In genomic region chr7:21304836-21305235, GRCh38 we compare ENCODE assay signal across 27 cellular contexts.
"Had no signal": no experiment of that assay in that cellular context is flagged by ENCODE, and none has a peak within 500 bp of the region (broad histone marks: within the 10 kb centered on the region; RNA-seq: fewer than 3 reads in every experiment).

No MANE protein-coding gene starts in this region.

- H3K4me3 Mint-ChIP-seq: activated CD4-positive, alpha-beta T cell treated with anti-CD3 and anti-CD28 coated beads for 36 hours; activated CD4-positive, alpha-beta T cell treated with anti-CD3 and anti-CD28 coated beads, Interleukin-2, amount 10 ng/mL, durations not matched to agents 7 days and 5 days; activated CD8-positive, alpha-beta T cell treated with anti-CD3 and anti-CD28 coated beads, Interleukin-2, amount 10 ng/mL, durations not matched to agents 7 days and 5 days; activated naive CD8-positive, alpha-beta T cell treated with anti-CD3 and anti-CD28 coated beads, Interleukin-2, amount 10 ng/mL, durations not matched to agents 7 days and 5 days; brain; central memory CD8-positive, alpha-beta T cell; T-helper 1 cell treated with Interleukin-12 subunit alpha and Interleukin-12 subunit beta and Interleukin-4 antibody, amounts not matched to agents 30 μg/mL and 1 μg/mL, for 36 hours; T-helper 2 cell treated with Interferon-gamma antibody and Interleukin-4, amounts not matched to agents 5 μg/mL and 100 μg/mL, for 36 hours; WTC11 had no signal

- DNase-seq: activated CD4-positive, alpha-beta T cell treated with anti-CD3 and anti-CD28 coated beads for 36 hours; activated CD4-positive, alpha-beta T cell treated with anti-CD3 and anti-CD28 coated beads, Interleukin-2, amount 10 ng/mL, durations not matched to agents 7 days and 5 days; activated CD4-positive, alpha-beta T cell treated with anti-CD3 and anti-CD28 coated beads, Interleukin-2, amount 50 U/mL, for 48 hours; activated CD8-positive, alpha-beta memory T cell treated with anti-CD3 and anti-CD28 coated beads, Interleukin-2, amount 50 U/mL, for 48 hours; activated CD8-positive, alpha-beta T cell treated with anti-CD3 and anti-CD28 coated beads, Interleukin-2, amount 10 ng/mL, durations not matched to agents 7 days and 5 days; activated naive CD4-positive, alpha-beta T cell treated with anti-CD3 and anti-CD28 coated beads, Interleukin-2, amount 50 U/mL, for 16 hours; activated naive CD8-positive, alpha-beta T cell treated with anti-CD3 and anti-CD28 coated beads, Interleukin-2, amount 10 ng/mL, durations not matched to agents 7 days and 5 days; activated T-cell treated with anti-CD3 and anti-CD28 coated beads, Interleukin-2, amount 50 U/mL, for 1 hour; adrenal gland; MM.1S; MV-4-11; NCI-H1092 treated with DMSO at 0.1 percent for 48 hours; NCI-H187; NCI-H2029 treated with DMSO at 0.1 percent for 48 hours; NCI-H2107; NCI-H2171; NCI-H510A; NCI-H748 treated with DMSO at 0.1 percent for 48 hours; NK-92 treated with Interleukin-12 subunit alpha and Interleukin-12 subunit beta, amount 100 ng/mL, for 24 hours; Right ventricle myocardium superior had no signal

- H3K4me3 ChIP-seq: adrenal gland, SK-N-MC had no signal

- H3K27ac Mint-ChIP-seq: activated CD4-positive, alpha-beta T cell treated with anti-CD3 and anti-CD28 coated beads for 36 hours; activated CD4-positive, alpha-beta T cell treated with anti-CD3 and anti-CD28 coated beads, Interleukin-2, amount 10 ng/mL, durations not matched to agents 7 days and 5 days; activated CD8-positive, alpha-beta T cell treated with anti-CD3 and anti-CD28 coated beads, Interleukin-2, amount 10 ng/mL, durations not matched to agents 7 days and 5 days; activated naive CD8-positive, alpha-beta T cell treated with anti-CD3 and anti-CD28 coated beads, Interleukin-2, amount 10 ng/mL, durations not matched to agents 7 days and 5 days; brain; T-helper 1 cell treated with Interleukin-12 subunit alpha and Interleukin-12 subunit beta and Interleukin-4 antibody, amounts not matched to agents 30 μg/mL and 1 μg/mL, for 36 hours; T-helper 2 cell treated with Interferon-gamma antibody and Interleukin-4, amounts not matched to agents 5 μg/mL and 100 μg/mL, for 36 hours; WTC11 had no signal

- H3K9me3 ChIP-seq: adrenal gland had no signal

- H3K27ac ChIP-seq: adrenal gland, KMS-11, SK-N-MC had no signal

- H3K27me3 Mint-ChIP-seq: activated CD4-positive, alpha-beta T cell treated with anti-CD3 and anti-CD28 coated beads, Interleukin-2, amount 10 ng/mL, durations not matched to agents 7 days and 5 days; activated naive CD8-positive, alpha-beta T cell treated with anti-CD3 and anti-CD28 coated beads, Interleukin-2, amount 10 ng/mL, durations not matched to agents 7 days and 5 days; central memory CD8-positive, alpha-beta T cell had no signal

- H3K36me3 ChIP-seq: adrenal gland had no signal

- H3K9ac ChIP-seq: KMS-11 had no signal

- H3K4me1 Mint-ChIP-seq: central memory CD8-positive, alpha-beta T cell had no signal

- H3K4me1 ChIP-seq: adrenal gland had no signal

- H3K27me3 ChIP-seq: adrenal gland had no signal

- ATAC-seq: activated CD8-positive, alpha-beta T cell treated with anti-CD3 and anti-CD28 coated beads, Interleukin-2, amount 10 ng/mL, durations not matched to agents 7 days and 5 days; WTC11 had no signal

- H3K4me2 ChIP-seq: KMS-11 had no signal

- H3K36me3 Mint-ChIP-seq: brain had no signal
